ENCODE assay signal across 26 cellular contexts in the genomic region with DNA sequence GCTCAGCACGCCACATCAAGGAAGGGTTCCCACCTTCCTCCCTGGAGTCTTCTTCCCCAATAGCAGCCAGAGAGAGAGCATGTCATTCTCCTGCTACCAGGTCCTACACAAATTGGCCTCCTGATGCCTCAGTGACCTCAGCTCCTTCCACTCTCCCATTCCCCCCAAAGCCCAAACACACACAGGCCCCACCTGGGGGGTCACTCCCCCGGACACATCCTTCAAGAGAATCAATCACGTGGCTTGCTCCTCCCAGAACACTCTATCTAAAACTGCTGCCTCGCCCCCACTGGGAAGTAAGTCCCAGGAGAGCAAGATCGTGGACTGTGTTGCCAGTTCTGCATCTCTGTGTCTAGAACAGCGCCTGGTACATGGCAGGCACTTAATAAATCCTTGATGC. TPM values are rescaled to one million over a fixed set of nuclear protein-coding genes. Genes with fewer than 3 reads are reported as not detected.
"Had no signal": no experiment of that assay in that cellular context is flagged by ENCODE, and none has a peak within 500 bp of the region (broad histone marks: within the 10 kb centered on the region; RNA-seq: fewer than 3 reads in every experiment).

No MANE protein-coding gene starts in this region.

- ATAC-seq: activated naive CD8-positive, alpha-beta T cell treated with anti-CD3 and anti-CD28 coated beads, Interleukin-2, amount 50 U/mL, for 24 hours; activated T-helper 17 cell treated with anti-CD3 and anti-CD28 coated beads, Interleukin-2, amount 50 U/mL, for 72 hours; stimulated activated naive B cell treated with anti-CD40 and anti-IgM and Interleukin-4, amounts not matched to agents 10 μg/mL and 1 μg/mL and 100 μg/mL, for 72 hours had no signal

- H3K27me3 ChIP-seq: ovary, tibial artery had no signal

- H3K4me2 ChIP-seq: smooth muscle cell had no signal

- FAIRE-seq: colon, endometrium, frontal cortex, islet of Langerhans had no signal

- DNase-seq: activated CD4-positive, alpha-beta memory T cell treated with anti-CD3 and anti-CD28 coated beads for 36 hours; activated CD4-positive, alpha-beta T cell treated with anti-CD3 and anti-CD28 coated beads, Interleukin-2, amount 10 ng/mL, durations not matched to agents 24 days and 14 days; activated CD4-positive, CD25-positive, alpha-beta regulatory T cell treated with anti-CD3 and anti-CD28 coated beads, Interleukin-2, amount 50 U/mL, for 72 hours; activated CD8-positive, alpha-beta memory T cell treated with anti-CD3 and anti-CD28 coated beads, Interleukin-2, amount 50 U/mL, for 4 hours; activated gamma-delta T cell treated with Interleukin-2 at 50 U/mL for 16 hours; activated naive CD8-positive, alpha-beta T cell treated with anti-CD3 and anti-CD28 coated beads, Interleukin-2, amount 50 U/mL, for 24 hours; activated T-cell treated with anti-CD3 and anti-CD28 coated beads, Interleukin-2, amount 50 U/mL, for 24 hours; dermis blood vessel endothelial cell; effector CD8-positive, alpha-beta T cell; left ventricle myocardium inferior; ovary; stimulated activated CD4-positive, alpha-beta T cell treated with anti-CD3 and anti-CD28 coated beads, Interleukin-1b, Interleukin-23, amount 100 ng/mL, for 48 hours; stimulated activated naive B cell treated with anti-CD40 and anti-IgM and Interleukin-4, amounts not matched to agents 10 μg/mL and 1 μg/mL and 100 μg/mL, for 72 hours; stomach; T-helper 2 cell; tibial artery had no signal

- H3K9me3 ChIP-seq: left ventricle myocardium inferior, ovary, prostate gland, stomach, tibial artery had no signal

- H3K36me3 ChIP-seq: left ventricle myocardium inferior, ovary, prostate gland, stomach, tibial artery had no signal

- H3K27ac ChIP-seq: epithelial cell of prostate, left ventricle myocardium inferior, ovary, prostate gland, stomach, tibial artery had no signal

- H3K4me3 ChIP-seq: left ventricle myocardium inferior, lung, ovary, prostate gland, smooth muscle cell, stomach, tibial artery had no signal

RNA-seq across cellular contexts. Expression of a gene that starts 2.5 kb away (rescaled TPM):
- total RNA-seq: activated CD4-positive, alpha-beta T cell treated with anti-CD3 and anti-CD28 coated beads, Interleukin-2, amount 10 ng/mL, durations not matched to agents 24 days and 14 days; activated CD8-positive, alpha-beta memory T cell treated with anti-CD3 and anti-CD28 coated beads for 36 hours had no signal
